ENCODE assay signal across 1 cellular context in the genomic region with DNA sequence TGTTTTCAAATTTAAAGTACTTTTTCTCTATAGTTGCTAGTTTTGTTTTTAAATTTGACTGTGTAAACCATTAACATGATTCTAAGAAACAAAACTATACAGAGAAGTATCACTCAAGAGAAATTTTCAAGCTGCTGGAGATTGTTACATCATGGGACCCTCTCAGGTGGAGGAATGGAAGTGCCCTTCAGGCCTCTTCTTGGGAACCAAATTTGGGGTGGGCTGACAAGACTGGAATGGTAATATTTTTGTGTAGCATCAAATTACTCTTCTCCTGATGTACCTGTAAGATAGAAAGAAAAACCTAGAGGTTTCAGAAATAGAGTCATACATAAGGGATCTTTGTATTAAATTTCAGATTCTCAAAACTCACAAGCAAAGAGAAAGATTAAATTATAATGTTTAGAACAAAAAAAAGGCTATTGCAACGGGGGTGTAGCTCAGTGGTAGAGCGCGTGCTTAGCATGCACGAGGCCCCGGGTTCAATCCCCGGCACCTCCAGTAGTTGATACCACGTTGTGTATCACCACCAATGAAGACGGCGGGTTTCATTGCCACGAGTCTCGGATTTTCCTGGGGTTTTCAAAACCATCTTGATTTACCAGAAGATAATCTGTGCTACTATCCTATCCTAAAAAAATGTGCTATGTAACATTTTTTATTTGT.
TF ChIP-seq lines count a peak whose summit lies in the region.

No MANE protein-coding gene starts in this region.

TF ChIP-seq in HepG2, 621 proteins besides CTCF, POLR2A, EP300 and RAD21 (continued from another document):
- peak; percentile 97 for TF ChIP-seq ZNF362 (CRISPR knock-in tag; IDR thresholded peaks at IDR 0.05; ENCODE audit: borderline replicate concordance)
- TF ChIP-seq ARNT (IDR thresholded peaks at IDR 0.05): no peak
- TF ChIP-seq ZSCAN22 (CRISPR knock-in tag; IDR thresholded peaks at IDR 0.05): no peak
- no peak for TF ChIP-seq NFYB (CRISPR knock-in tag; IDR thresholded peaks at IDR 0.05)
- no peak for TF ChIP-seq IRF1 (CRISPR knock-in tag; IDR thresholded peaks at IDR 0.05; ENCODE audit: low read depth)
- TF ChIP-seq, protein P1, sequence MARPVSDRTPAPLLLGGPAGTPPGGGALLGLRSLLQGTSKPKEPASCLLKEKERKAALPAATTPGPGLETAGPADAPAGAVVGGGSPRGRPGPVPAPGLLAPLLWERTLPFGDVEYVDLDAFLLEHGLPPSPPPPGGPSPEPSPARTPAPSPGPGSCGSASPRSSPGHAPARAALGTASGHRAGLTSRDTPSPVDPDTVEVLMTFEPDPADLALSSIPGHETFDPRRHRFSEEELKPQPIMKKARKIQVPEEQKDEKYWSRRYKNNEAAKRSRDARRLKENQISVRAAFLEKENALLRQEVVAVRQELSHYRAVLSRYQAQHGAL (CRISPR knock-in tag; IDR thresholded peaks at IDR 0.05; ENCODE audit: not compliant biosample characterization): no peak
- TF ChIP-seq ETV5 (CRISPR knock-in tag; IDR thresholded peaks at IDR 0.05; ENCODE audit: borderline replicate concordance): no peak
- TF ChIP-seq, protein P2, sequence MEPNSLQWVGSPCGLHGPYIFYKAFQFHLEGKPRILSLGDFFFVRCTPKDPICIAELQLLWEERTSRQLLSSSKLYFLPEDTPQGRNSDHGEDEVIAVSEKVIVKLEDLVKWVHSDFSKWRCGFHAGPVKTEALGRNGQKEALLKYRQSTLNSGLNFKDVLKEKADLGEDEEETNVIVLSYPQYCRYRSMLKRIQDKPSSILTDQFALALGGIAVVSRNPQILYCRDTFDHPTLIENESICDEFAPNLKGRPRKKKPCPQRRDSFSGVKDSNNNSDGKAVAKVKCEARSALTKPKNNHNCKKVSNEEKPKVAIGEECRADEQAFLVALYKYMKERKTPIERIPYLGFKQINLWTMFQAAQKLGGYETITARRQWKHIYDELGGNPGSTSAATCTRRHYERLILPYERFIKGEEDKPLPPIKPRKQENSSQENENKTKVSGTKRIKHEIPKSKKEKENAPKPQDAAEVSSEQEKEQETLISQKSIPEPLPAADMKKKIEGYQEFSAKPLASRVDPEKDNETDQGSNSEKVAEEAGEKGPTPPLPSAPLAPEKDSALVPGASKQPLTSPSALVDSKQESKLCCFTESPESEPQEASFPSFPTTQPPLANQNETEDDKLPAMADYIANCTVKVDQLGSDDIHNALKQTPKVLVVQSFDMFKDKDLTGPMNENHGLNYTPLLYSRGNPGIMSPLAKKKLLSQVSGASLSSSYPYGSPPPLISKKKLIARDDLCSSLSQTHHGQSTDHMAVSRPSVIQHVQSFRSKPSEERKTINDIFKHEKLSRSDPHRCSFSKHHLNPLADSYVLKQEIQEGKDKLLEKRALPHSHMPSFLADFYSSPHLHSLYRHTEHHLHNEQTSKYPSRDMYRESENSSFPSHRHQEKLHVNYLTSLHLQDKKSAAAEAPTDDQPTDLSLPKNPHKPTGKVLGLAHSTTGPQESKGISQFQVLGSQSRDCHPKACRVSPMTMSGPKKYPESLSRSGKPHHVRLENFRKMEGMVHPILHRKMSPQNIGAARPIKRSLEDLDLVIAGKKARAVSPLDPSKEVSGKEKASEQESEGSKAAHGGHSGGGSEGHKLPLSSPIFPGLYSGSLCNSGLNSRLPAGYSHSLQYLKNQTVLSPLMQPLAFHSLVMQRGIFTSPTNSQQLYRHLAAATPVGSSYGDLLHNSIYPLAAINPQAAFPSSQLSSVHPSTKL (CRISPR knock-in tag; IDR thresholded peaks at IDR 0.05): peak; percentile 16; the same call in 1 of the 2 replicates
- no peak for TF ChIP-seq RARA (CRISPR knock-in tag; IDR thresholded peaks at IDR 0.05)
- peak; percentile 69 for TF ChIP-seq PRPF4 (IDR thresholded peaks at IDR 0.05; ENCODE audit: low read depth, low read length, poor library complexity, severe bottlenecking)
- TF ChIP-seq ZNF24 (IDR thresholded peaks at IDR 0.05): peak; percentile 28; the same call in 1 of the 2 replicates
- TF ChIP-seq HMGXB4 (CRISPR knock-in tag; IDR thresholded peaks at IDR 0.05; ENCODE audit: borderline replicate concordance in 1 of 2, low read depth in 1 of 2): peak; percentile 48 to 59; a peak in 2 of 4 replicates
- TF ChIP-seq ZNF331 (CRISPR knock-in tag; IDR thresholded peaks at IDR 0.05): peak; percentile 37; the same call in 1 of the 2 replicates
- TF ChIP-seq NFKBIZ (CRISPR knock-in tag; IDR thresholded peaks at IDR 0.05): no peak
- peak; percentile 43; the same call in 1 of the 2 replicates for TF ChIP-seq ZGPAT (CRISPR knock-in tag; IDR thresholded peaks at IDR 0.05)
- TF ChIP-seq CEBPG (CRISPR knock-in tag; IDR thresholded peaks at IDR 0.05): peak; percentile 70
- TF ChIP-seq DRAP1 (CRISPR knock-in tag; IDR thresholded peaks at IDR 0.05): no peak
- no peak for TF ChIP-seq ZFP41 (CRISPR knock-in tag; IDR thresholded peaks at IDR 0.05; ENCODE audit: borderline replicate concordance)
- no peak for TF ChIP-seq ZBTB4 (CRISPR knock-in tag; IDR thresholded peaks at IDR 0.05; ENCODE audit: borderline replicate concordance)
- TF ChIP-seq KDM2A (CRISPR knock-in tag; IDR thresholded peaks at IDR 0.05; ENCODE audit: borderline replicate concordance, low read depth): 0 out of 2 replicates have a peak, but pooled peaks have one; percentile 22
- TF ChIP-seq THRA (CRISPR knock-in tag; IDR thresholded peaks at IDR 0.05; ENCODE audit: borderline replicate concordance): 0 out of 2 replicates have a peak, but pooled peaks have one; percentile 13
- TF ChIP-seq CCDC6 (CRISPR knock-in tag; IDR thresholded peaks at IDR 0.05): no peak
